ENCODE assay signal across 9 cellular contexts in the genomic region with DNA sequence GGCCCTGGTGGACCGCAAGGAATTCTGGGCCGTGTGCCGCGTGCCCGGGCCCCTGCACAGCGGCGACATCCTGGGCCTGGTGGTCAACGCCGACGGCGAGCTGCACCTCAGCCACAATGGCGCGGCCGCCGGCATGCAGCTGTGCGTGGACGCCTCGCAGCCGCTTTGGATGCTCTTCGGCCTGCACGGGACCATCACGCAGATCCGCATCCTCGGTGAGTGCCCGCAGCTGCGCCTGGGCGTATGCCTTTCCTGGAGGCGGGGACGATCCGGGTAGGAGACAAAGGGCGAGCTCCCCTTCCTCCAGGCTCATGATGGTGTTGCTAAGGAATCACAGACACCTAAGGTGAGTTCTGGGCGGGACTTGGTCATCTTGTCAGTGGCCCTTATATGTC.
DNase-seq lines count a peak whose midpoint lies in the region; ATAC-seq and TF ChIP-seq lines count a peak whose summit lies in the region.
"Had no signal": no experiment of that assay in that cellular context is flagged by ENCODE, and none has a peak within 500 bp of the region (broad histone marks: within the 10 kb centered on the region; RNA-seq: fewer than 3 reads in every experiment).

No MANE protein-coding gene starts in this region.

- intact Hi-C loops in natural killer cell (cut with micrococcal nuclease) (no loop called here), aorta (cut with DNase I) (no loop called here)

- no peak for TF ChIP-seq CTCF in natural killer cell (IDR thresholded peaks at IDR 0.05)

- H3K27ac ChIP-seq in aorta (ENCODE audit: low read depth in 1 of 2, low read length in 2 of 2) = no peak overlapping the region

- no peaks in the 10 kb centered on the region for H3K27me3 ChIP-seq in mononuclear cell (ENCODE audit: insufficient read depth, low read length)
- H3K27me3 ChIP-seq in aorta (ENCODE audit: control insufficient read depth in 1 of 2, insufficient read depth in 2 of 2, low read length in 1 of 2) = no peaks in the 10 kb centered on the region

- H3K9me3 ChIP-seq in mononuclear cell (ENCODE audit: low read depth, low read length) (no peaks in the 10 kb centered on the region), aorta (ENCODE audit: control insufficient read depth, low read length) (no peaks in the 10 kb centered on the region)

- no peaks in the 10 kb centered on the region for H3K36me3 Mint-ChIP-seq in natural killer cell
- no peaks in the 10 kb centered on the region for H3K36me3 Mint-ChIP-seq in natural killer cell treated with Interleukin-12 subunit alpha and Interleukin-12 subunit beta and Interleukin-15 and Interleukin-18, amount 100 ng/mL, for 72 hours
- H3K36me3 Mint-ChIP-seq in activated naive CD8-positive, alpha-beta T cell treated with anti-CD3 and anti-CD28 coated beads for 36 hours = peaks cover 9% of the 10 kb centered on the region

- peak overlapping the region; percentile 93 for H3K4me3 Mint-ChIP-seq in natural killer cell
- H3K4me3 Mint-ChIP-seq in natural killer cell treated with Interleukin-12 subunit alpha and Interleukin-12 subunit beta and Interleukin-15 and Interleukin-18, amount 100 ng/mL, for 72 hours = no peak overlapping the region
- peak overlapping the region; percentile 68 for H3K4me3 Mint-ChIP-seq in activated naive CD8-positive, alpha-beta T cell treated with anti-CD3 and anti-CD28 coated beads for 36 hours

- peaks cover 0 to 5% of the 10 kb centered on the region in 2 donors for H3K27me3 Mint-ChIP-seq in natural killer cell (ENCODE audit: low read depth in 2 of 2)
- H3K27me3 Mint-ChIP-seq in natural killer cell treated with Interleukin-12 subunit alpha and Interleukin-12 subunit beta and Interleukin-15 and Interleukin-18, amount 100 ng/mL, for 72 hours = peaks cover 6 to 8% of the 10 kb centered on the region in 2 donors
- H3K27me3 Mint-ChIP-seq in activated naive CD8-positive, alpha-beta T cell treated with anti-CD3 and anti-CD28 coated beads for 36 hours = no peaks in the 10 kb centered on the region

- H3K4me1 ChIP-seq in mononuclear cell (ENCODE audit: insufficient read depth, low read length) = peaks cover 19% of the 10 kb centered on the region
- H3K4me1 ChIP-seq in aorta (ENCODE audit: control insufficient read depth in 1 of 2, insufficient read depth in 2 of 2, low read length in 2 of 2) = no peaks in the 10 kb centered on the region

- DNase-seq in natural killer cell (no peak), aorta (no peak), kidney tubule cell (ENCODE audit: low spot score) (no peak), GOT3 (lab: John Stamatoyannopoulos, UW) (no peak)
- no peak for DNase-seq in natural killer cell treated with Interleukin-12 subunit alpha and Interleukin-12 subunit beta and Interleukin-15 and Interleukin-18, amount 100 ng/mL, for 72 hours (ENCODE audit: low spot score)
- DNase-seq in activated naive CD8-positive, alpha-beta T cell treated with anti-CD3 and anti-CD28 coated beads for 36 hours = no peak
- no peak for DNase-seq in activated CD4-positive, CD25-positive, alpha-beta regulatory T cell treated with anti-CD3 and anti-CD28 coated beads, Interleukin-2, amount 50 U/mL, for 72 hours
- DNase-seq: NCI-H2107 had no signal

- ATAC-seq in natural killer cell (no peak), aorta (ENCODE audit: low FRiP score) (peak; percentile 4)
- no peak for ATAC-seq in natural killer cell treated with Interleukin-12 subunit alpha and Interleukin-12 subunit beta and Interleukin-15 and Interleukin-18, amount 100 ng/mL, for 72 hours

- H3K27ac Mint-ChIP-seq in natural killer cell = peak overlapping the region; percentile 43 to 73
- H3K27ac Mint-ChIP-seq in natural killer cell treated with Interleukin-12 subunit alpha and Interleukin-12 subunit beta and Interleukin-15 and Interleukin-18, amount 100 ng/mL, for 72 hours = no peak overlapping the region
- peak overlapping the region; percentile 34 for H3K27ac Mint-ChIP-seq in activated naive CD8-positive, alpha-beta T cell treated with anti-CD3 and anti-CD28 coated beads for 36 hours

- H3K4me3 ChIP-seq in mononuclear cell (ENCODE audit: low read length) (peak overlapping the region; percentile 61), aorta (ENCODE audit: low read length in 2 of 2) (no peak overlapping the region)

- H3K9me3 Mint-ChIP-seq in natural killer cell = no peaks in the 10 kb centered on the region
- H3K9me3 Mint-ChIP-seq in natural killer cell treated with Interleukin-12 subunit alpha and Interleukin-12 subunit beta and Interleukin-15 and Interleukin-18, amount 100 ng/mL, for 72 hours = no peaks in the 10 kb centered on the region
- H3K9me3 Mint-ChIP-seq in activated naive CD8-positive, alpha-beta T cell treated with anti-CD3 and anti-CD28 coated beads for 36 hours = no peaks in the 10 kb centered on the region

- H3K4me1 Mint-ChIP-seq in natural killer cell = peaks cover 5 to 6% of the 10 kb centered on the region in 2 donors
- peaks cover 5 to 9% of the 10 kb centered on the region in 2 donors for H3K4me1 Mint-ChIP-seq in natural killer cell treated with Interleukin-12 subunit alpha and Interleukin-12 subunit beta and Interleukin-15 and Interleukin-18, amount 100 ng/mL, for 72 hours (ENCODE audit: low read depth in 2 of 2)
- peaks cover 8% of the 10 kb centered on the region for H3K4me1 Mint-ChIP-seq in activated naive CD8-positive, alpha-beta T cell treated with anti-CD3 and anti-CD28 coated beads for 36 hours

- no peaks in the 10 kb centered on the region for H3K36me3 ChIP-seq in aorta (ENCODE audit: control insufficient read depth in 1 of 2, insufficient read depth in 2 of 2, low read length in 1 of 2)

- 67% methylated on average over 32 of the region's 32 CpGs for WGBS in aorta, 2 donors

Comparison
In these comparisons a context has a peak if more than half of its experiments do, and no peak if none do; other contexts are left out.
1. H3K27ac Mint-ChIP-seq: peak in natural killer cell (2 of 2) and activated naive CD8-positive, alpha-beta T cell treated with anti-CD3 and anti-CD28 coated beads for 36 hours (single experiment); none in natural killer cell treated with Interleukin-12 subunit alpha and Interleukin-12 subunit beta and Interleukin-15 and Interleukin-18, amount 100 ng/mL, for 72 hours (0 of 2).